1 cellular context compared by ENCODE assay signal in the genomic region with DNA sequence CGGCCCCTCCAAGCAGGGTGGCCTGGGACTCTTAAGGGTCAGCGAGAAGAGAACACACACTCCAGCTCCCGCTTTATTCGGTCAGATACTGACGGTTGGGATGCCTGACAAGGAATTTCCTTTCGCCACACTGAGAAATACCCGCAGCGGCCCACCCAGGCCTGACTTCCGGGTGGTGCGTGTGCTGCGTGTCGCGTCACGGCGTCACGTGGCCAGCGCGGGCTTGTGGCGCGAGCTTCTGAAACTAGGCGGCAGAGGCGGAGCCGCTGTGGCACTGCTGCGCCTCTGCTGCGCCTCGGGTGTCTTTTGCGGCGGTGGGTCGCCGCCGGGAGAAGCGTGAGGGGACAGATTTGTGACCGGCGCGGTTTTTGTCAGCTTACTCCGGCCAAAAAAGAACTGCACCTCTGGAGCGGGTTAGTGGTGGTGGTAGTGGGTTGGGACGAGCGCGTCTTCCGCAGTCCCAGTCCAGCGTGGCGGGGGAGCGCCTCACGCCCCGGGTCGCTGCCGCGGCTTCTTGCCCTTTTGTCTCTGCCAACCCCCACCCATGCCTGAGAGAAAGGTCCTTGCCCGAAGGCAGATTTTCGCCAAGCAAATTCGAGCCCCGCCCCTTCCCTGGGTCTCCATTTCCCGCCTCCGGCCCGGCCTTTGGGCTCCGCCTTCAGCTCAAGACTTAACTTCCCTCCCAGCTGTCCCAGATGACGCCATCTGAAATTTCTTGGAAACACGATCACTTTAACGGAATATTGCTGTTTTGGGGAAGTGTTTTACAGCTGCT.
TF ChIP-seq lines count a peak whose summit lies in the region.

TSS of gene BRCA2 (plus strand) at position 254 of the 775 bp plus-strand sequence. CDS start 953 bp downstream, outside the sequence.
TSS of gene ZAR1L (minus strand) at position 109 of the 775 bp plus-strand sequence. CDS start 3,438 bp downstream, outside the sequence.

TF ChIP-seq in HepG2, 621 proteins besides CTCF, POLR2A, EP300 and RAD21 (continued from another document and continues in another):
- TF ChIP-seq, protein P1, sequence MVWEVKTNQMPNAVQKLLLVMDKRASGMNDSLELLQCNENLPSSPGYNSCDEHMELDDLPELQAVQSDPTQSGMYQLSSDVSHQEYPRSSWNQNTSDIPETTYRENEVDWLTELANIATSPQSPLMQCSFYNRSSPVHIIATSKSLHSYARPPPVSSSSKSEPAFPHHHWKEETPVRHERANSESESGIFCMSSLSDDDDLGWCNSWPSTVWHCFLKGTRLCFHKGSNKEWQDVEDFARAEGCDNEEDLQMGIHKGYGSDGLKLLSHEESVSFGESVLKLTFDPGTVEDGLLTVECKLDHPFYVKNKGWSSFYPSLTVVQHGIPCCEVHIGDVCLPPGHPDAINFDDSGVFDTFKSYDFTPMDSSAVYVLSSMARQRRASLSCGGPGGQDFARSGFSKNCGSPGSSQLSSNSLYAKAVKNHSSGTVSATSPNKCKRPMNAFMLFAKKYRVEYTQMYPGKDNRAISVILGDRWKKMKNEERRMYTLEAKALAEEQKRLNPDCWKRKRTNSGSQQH (CRISPR knock-in tag; IDR thresholded peaks at IDR 0.05; ENCODE audit: low read depth) = peak; percentile 98
- TF ChIP-seq ZNF451 (CRISPR knock-in tag; IDR thresholded peaks at IDR 0.05) (no peak), KLF15 (CRISPR knock-in tag; IDR thresholded peaks at IDR 0.05; ENCODE audit: borderline replicate concordance) (0 out of 2 replicates have a peak, but pooled peaks have one; percentile 29), SP4 (CRISPR knock-in tag; IDR thresholded peaks at IDR 0.05) (peak; percentile 55; the same call in 1 of the 2 replicates), PITX1 (CRISPR knock-in tag; IDR thresholded peaks at IDR 0.05) (peak; percentile 40; the same call in 1 of the 2 replicates), SIN3B (IDR thresholded peaks at IDR 0.05; ENCODE audit: low read length) (peak; percentile 93), RBFOX2 (IDR thresholded peaks at IDR 0.05; ENCODE audit: low read depth, low read length) (peak; percentile 95), SIN3A (IDR thresholded peaks at IDR 0.05; ENCODE audit: borderline replicate concordance, low read depth, low read length) (peak; percentile 99), AKAP8 (CRISPR knock-in tag; IDR thresholded peaks at IDR 0.05) (no peak), ZNF274 (CRISPR knock-in tag; IDR thresholded peaks at IDR 0.05) (no peak; the same call in 1 of the 2 replicates), ZNF563 (CRISPR knock-in tag; IDR thresholded peaks at IDR 0.05) (0 out of 2 replicates have a peak, but pooled peaks have one; percentile 43), SAFB2 (CRISPR knock-in tag; IDR thresholded peaks at IDR 0.05; ENCODE audit: borderline replicate concordance, low read depth) (no peak; the same call in 1 of the 2 replicates), KDM3A (CRISPR knock-in tag; IDR thresholded peaks at IDR 0.05; ENCODE audit: low read depth) (no peak), GRHL1 (CRISPR knock-in tag; conservative IDR thresholded peaks at IDR 0.05) (no peak), BRF2 (CRISPR knock-in tag; IDR thresholded peaks at IDR 0.05) (peak; percentile 21; the same call in 1 of the 2 replicates)
- TF ChIP-seq, protein P2, sequence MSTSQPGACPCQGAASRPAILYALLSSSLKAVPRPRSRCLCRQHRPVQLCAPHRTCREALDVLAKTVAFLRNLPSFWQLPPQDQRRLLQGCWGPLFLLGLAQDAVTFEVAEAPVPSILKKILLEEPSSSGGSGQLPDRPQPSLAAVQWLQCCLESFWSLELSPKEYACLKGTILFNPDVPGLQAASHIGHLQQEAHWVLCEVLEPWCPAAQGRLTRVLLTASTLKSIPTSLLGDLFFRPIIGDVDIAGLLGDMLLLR (CRISPR knock-in tag; IDR thresholded peaks at IDR 0.05) = peak; percentile 78; the same call in 1 of the 2 replicates
- TF ChIP-seq, protein P3, sequence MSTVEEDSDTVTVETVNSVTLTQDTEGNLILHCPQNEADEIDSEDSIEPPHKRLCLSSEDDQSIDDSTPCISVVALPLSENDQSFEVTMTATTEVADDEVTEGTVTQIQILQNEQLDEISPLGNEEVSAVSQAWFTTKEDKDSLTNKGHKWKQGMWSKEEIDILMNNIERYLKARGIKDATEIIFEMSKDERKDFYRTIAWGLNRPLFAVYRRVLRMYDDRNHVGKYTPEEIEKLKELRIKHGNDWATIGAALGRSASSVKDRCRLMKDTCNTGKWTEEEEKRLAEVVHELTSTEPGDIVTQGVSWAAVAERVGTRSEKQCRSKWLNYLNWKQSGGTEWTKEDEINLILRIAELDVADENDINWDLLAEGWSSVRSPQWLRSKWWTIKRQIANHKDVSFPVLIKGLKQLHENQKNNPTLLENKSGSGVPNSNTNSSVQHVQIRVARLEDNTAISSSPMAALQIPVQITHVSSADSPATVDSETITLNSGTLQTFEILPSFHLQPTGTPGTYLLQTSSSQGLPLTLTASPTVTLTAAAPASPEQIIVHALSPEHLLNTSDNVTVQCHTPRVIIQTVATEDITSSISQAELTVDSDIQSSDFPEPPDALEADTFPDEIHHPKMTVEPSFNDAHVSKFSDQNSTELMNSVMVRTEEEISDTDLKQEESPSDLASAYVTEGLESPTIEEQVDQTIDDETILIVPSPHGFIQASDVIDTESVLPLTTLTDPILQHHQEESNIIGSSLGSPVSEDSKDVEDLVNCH (CRISPR knock-in tag; IDR thresholded peaks at IDR 0.05) = no peak
- TF ChIP-seq, protein P4, sequence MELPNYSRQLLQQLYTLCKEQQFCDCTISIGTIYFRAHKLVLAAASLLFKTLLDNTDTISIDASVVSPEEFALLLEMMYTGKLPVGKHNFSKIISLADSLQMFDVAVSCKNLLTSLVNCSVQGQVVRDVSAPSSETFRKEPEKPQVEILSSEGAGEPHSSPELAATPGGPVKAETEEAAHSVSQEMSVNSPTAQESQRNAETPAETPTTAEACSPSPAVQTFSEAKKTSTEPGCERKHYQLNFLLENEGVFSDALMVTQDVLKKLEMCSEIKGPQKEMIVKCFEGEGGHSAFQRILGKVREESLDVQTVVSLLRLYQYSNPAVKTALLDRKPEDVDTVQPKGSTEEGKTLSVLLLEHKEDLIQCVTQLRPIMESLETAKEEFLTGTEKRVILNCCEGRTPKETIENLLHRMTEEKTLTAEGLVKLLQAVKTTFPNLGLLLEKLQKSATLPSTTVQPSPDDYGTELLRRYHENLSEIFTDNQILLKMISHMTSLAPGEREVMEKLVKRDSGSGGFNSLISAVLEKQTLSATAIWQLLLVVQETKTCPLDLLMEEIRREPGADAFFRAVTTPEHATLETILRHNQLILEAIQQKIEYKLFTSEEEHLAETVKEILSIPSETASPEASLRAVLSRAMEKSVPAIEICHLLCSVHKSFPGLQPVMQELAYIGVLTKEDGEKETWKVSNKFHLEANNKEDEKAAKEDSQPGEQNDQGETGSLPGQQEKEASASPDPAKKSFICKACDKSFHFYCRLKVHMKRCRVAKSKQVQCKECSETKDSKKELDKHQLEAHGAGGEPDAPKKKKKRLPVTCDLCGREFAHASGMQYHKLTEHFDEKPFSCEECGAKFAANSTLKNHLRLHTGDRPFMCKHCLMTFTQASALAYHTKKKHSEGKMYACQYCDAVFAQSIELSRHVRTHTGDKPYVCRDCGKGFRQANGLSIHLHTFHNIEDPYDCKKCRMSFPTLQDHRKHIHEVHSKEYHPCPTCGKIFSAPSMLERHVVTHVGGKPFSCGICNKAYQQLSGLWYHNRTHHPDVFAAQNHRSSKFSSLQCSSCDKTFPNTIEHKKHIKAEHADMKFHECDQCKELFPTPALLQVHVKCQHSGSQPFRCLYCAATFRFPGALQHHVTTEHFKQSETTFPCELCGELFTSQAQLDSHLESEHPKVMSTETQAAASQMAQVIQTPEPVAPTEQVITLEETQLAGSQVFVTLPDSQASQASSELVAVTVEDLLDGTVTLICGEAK (IDR thresholded peaks at IDR 0.05) = no peak
- TF ChIP-seq, protein P4 (CRISPR knock-in tag; IDR thresholded peaks at IDR 0.05) = peak; percentile 77
- TF ChIP-seq, protein P5, sequence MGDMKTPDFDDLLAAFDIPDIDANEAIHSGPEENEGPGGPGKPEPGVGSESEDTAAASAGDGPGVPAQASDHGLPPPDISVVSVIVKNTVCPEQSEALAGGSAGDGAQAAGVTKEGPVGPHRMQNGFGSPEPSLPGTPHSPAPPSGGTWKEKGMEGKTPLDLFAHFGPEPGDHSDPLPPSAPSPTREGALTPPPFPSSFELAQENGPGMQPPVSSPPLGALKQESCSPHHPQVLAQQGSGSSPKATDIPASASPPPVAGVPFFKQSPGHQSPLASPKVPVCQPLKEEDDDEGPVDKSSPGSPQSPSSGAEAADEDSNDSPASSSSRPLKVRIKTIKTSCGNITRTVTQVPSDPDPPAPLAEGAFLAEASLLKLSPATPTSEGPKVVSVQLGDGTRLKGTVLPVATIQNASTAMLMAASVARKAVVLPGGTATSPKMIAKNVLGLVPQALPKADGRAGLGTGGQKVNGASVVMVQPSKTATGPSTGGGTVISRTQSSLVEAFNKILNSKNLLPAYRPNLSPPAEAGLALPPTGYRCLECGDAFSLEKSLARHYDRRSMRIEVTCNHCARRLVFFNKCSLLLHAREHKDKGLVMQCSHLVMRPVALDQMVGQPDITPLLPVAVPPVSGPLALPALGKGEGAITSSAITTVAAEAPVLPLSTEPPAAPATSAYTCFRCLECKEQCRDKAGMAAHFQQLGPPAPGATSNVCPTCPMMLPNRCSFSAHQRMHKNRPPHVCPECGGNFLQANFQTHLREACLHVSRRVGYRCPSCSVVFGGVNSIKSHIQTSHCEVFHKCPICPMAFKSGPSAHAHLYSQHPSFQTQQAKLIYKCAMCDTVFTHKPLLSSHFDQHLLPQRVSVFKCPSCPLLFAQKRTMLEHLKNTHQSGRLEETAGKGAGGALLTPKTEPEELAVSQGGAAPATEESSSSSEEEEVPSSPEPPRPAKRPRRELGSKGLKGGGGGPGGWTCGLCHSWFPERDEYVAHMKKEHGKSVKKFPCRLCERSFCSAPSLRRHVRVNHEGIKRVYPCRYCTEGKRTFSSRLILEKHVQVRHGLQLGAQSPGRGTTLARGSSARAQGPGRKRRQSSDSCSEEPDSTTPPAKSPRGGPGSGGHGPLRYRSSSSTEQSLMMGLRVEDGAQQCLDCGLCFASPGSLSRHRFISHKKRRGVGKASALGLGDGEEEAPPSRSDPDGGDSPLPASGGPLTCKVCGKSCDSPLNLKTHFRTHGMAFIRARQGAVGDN (CRISPR knock-in tag; IDR thresholded peaks at IDR 0.05) = peak; percentile 96
